Comparison of ENCODE assay signal across 7 cellular contexts in genomic region chr14:102541029-102541491, GRCh38. TPM values are rescaled to one million over a fixed set of nuclear protein-coding genes. Genes with fewer than 3 reads are reported as not detected.
DNase-seq lines count a peak whose midpoint lies in the region; ATAC-seq, FAIRE-seq and TF ChIP-seq lines count a peak whose summit lies in the region.
"Not testable (repeated sequence)": the region's sequence is repeated elsewhere in the genome, so short reads cannot be mapped to it uniquely, and the experiment has no call there.

No MANE protein-coding gene starts in this region.

- peak overlapping the region; percentile 91 for H4K91ac ChIP-seq in H1 (replicated peaks; ENCODE audit: insufficient read length, low read length)

- H3K18ac ChIP-seq in H1 (ENCODE audit: extremely low read depth, low read length) = not testable (repeated sequence)

- H2BK15ac ChIP-seq in H1 (ENCODE audit: low read length) = peak overlapping the region; percentile 11; the same call in 1 of the 2 replicates

- H3K9ac ChIP-seq in BLaER1 = peak overlapping the region; percentile 84
- H3K9ac ChIP-seq in astrocyte (ENCODE audit: low read length); H1 (replicated peaks in 1 of 4; ENCODE audit: extremely low read depth in 1 of 4, low read depth in 3 of 4, low read length in 3 of 4): not testable (repeated sequence)

- not testable (repeated sequence) for H4K20me1 ChIP-seq in BLaER1; astrocyte (ENCODE audit: insufficient read depth, low read length); H1 (replicated peaks in 1 of 2; ENCODE audit: control insufficient read depth in 1 of 2, insufficient read depth in 2 of 2, low read length in 2 of 2)

- not testable (repeated sequence) for H2BK120ac ChIP-seq in H1 (replicated peaks; ENCODE audit: low read depth, low read length)

- not testable (repeated sequence) for H3K23me2 ChIP-seq in H1 (ENCODE audit: low read depth, low read length)

- H3K4me3 ChIP-seq in BLaER1; HEK293 (ENCODE audit: low read depth, low read length); RWPE2 (ENCODE audit: severe bottlenecking); astrocyte (ENCODE audit: insufficient read depth, low read depth, low read length); H1 (ENCODE audit: extremely low read depth in 1 of 4, insufficient read depth in 2 of 4, low read depth in 3 of 4, low read length in 4 of 4): not testable (repeated sequence)

- H3K36me3 ChIP-seq in BLaER1; HEK293 (ENCODE audit: control insufficient read depth in 2 of 2, insufficient read depth in 1 of 2, low read length in 2 of 2); RWPE2 (ENCODE audit: low read depth); astrocyte (ENCODE audit: insufficient read depth, low read length); H1 (ENCODE audit: control insufficient read depth in 2 of 4, insufficient read depth in 4 of 4, low read length in 3 of 4): not testable (repeated sequence)

- H3K4me2 ChIP-seq in BLaER1 = peak overlapping the region; percentile 95
- not testable (repeated sequence) for H3K4me2 ChIP-seq in astrocyte (ENCODE audit: low read length); H1 (ENCODE audit: insufficient read depth in 1 of 2, low read depth in 2 of 2, low read length in 2 of 2)

- not testable (repeated sequence) for H4K8ac ChIP-seq in H1 (ENCODE audit: extremely low read depth, insufficient read depth, low read length)

- H3K79me1 ChIP-seq in H1 (ENCODE audit: low read depth, low read length) = not testable (repeated sequence)

- H2BK20ac ChIP-seq in H1 (ENCODE audit: low read length) = peak overlapping the region; percentile 24; the same call in 1 of the 2 replicates

- peaks cover 16% of the 10 kb centered on the region for H3K27me3 ChIP-seq in BLaER1
- H3K27me3 ChIP-seq in RWPE2 (ENCODE audit: insufficient read depth, poor library complexity, severe bottlenecking); H1 (replicated peaks in 1 of 4; ENCODE audit: control insufficient read depth in 3 of 4, extremely low read depth in 1 of 4, insufficient read depth in 3 of 4, low read length in 3 of 4): not testable (repeated sequence)
- peaks cover 16% of the 10 kb centered on the region for H3K27me3 ChIP-seq in astrocyte (ENCODE audit: insufficient read depth, low read length)

- not testable (repeated sequence) for H4K5ac ChIP-seq in H1 (ENCODE audit: insufficient read length, low read depth, low read length)

- not testable (repeated sequence) for H3K36me3 Mint-ChIP-seq in astrocyte (ENCODE audit: low read depth, unreplicated experiment); nephron (ENCODE audit: low read depth)

- peak; percentile 22; the same call in 2 of the 3 replicates for ATAC-seq in RWPE2 (ENCODE audit: low read depth)

- not testable (repeated sequence) for TF ChIP-seq EP300 in H1 (IDR thresholded peaks at IDR 0.05; ENCODE audit: borderline replicate concordance in 1 of 2, low read depth in 2 of 2, low read length in 2 of 2)

- H3K9me3 Mint-ChIP-seq in astrocyte (ENCODE audit: unreplicated experiment); nephron: not testable (repeated sequence)

- POLR2A ChIA-PET in HEK293 (lab: Yijun Ruan, JAX) = not testable (repeated sequence)
- POLR2A ChIA-PET in H1 (lab: Charles Lee; ENCODE audit: partially characterized antibody) = interaction anchor here (1.9 to 8.5 kb wide), 2 partner anchors 14 to 16 kb away, joined by 6 to 50 read pairs; no protein-coding TSS in a partner anchor

- not testable (repeated sequence) for H2BK5ac ChIP-seq in H1 (ENCODE audit: low read depth, low read length)

- not testable (repeated sequence) for H3K4me1 Mint-ChIP-seq in astrocyte (ENCODE audit: low read depth, unreplicated experiment)
- H3K4me1 Mint-ChIP-seq in nephron = peaks cover 31% of the 10 kb centered on the region

- H3K27ac ChIP-seq in BLaER1 = peak overlapping the region; percentile 97
- H3K27ac ChIP-seq in HEK293 (ENCODE audit: extremely low read depth, low read depth, low read length); RWPE2 (ENCODE audit: poor library complexity, severe bottlenecking); astrocyte (ENCODE audit: low read depth, low read length); H1 (ENCODE audit: low read depth, low read length): not testable (repeated sequence)

- WGBS in H1 (ENCODE audit: extremely low coverage in 1 of 2, insufficient coverage in 1 of 2, insufficient read length in 1 of 2, insufficient replicate concordance in 2 of 2, low coverage in 1 of 2, low lambda C conversion rate in 2 of 2, missing lambda C conversion rate in 1 of 2), 2 experiments = 94% methylated on average over 11 of the region's 14 CpGs; no CpG with 5 or more reads in 1 of the 2 experiments

- H2AK5ac ChIP-seq in H1 (ENCODE audit: low read depth, low read length) = not testable (repeated sequence)

- not testable (repeated sequence) for H3K23ac ChIP-seq in H1 (ENCODE audit: insufficient read length)

- not testable (repeated sequence) for H3K27ac Mint-ChIP-seq in astrocyte (ENCODE audit: unreplicated experiment)
- peak overlapping the region; percentile 90 to 98 (median 97) for H3K27ac Mint-ChIP-seq in nephron

- H3K4me1 ChIP-seq in BLaER1 = peaks cover 97% of the 10 kb centered on the region
- H3K4me1 ChIP-seq in HEK293 (ENCODE audit: control insufficient read depth, insufficient read depth, low read length) = peaks cover 12% of the 10 kb centered on the region
- peaks cover 15% of the 10 kb centered on the region for H3K4me1 ChIP-seq in RWPE2 (ENCODE audit: insufficient read depth, poor library complexity, severe bottlenecking)
- H3K4me1 ChIP-seq in astrocyte (ENCODE audit: insufficient read depth, low read length) = peaks cover 25% of the 10 kb centered on the region
- peaks cover 3 to 21% (median 14%) of the 10 kb centered on the region in 4 experiments for H3K4me1 ChIP-seq in H1 (replicated peaks in 1 of 4; ENCODE audit: control insufficient read depth in 3 of 4, insufficient read depth in 4 of 4, low read length in 3 of 4)

- not testable (repeated sequence) for H3K56ac ChIP-seq in H1 (replicated peaks; ENCODE audit: insufficient read length, low read depth, low read length)

- FAIRE-seq in astrocyte (lab: Jason Lieb, UNC); H1 (lab: Jason Lieb, UNC): not testable (repeated sequence)

- not testable (repeated sequence) for H3K14ac ChIP-seq in H1 (ENCODE audit: insufficient read length)

- peak overlapping the region; percentile 75 for H2AFZ ChIP-seq in astrocyte (ENCODE audit: low read depth, low read length)
- not testable (repeated sequence) for H2AFZ ChIP-seq in H1 (ENCODE audit: low read length)

- H3K4me3 Mint-ChIP-seq in astrocyte (ENCODE audit: unreplicated experiment) = not testable (repeated sequence)
- peak overlapping the region in 1 of 3 experiments; percentile 53 for H3K4me3 Mint-ChIP-seq in nephron

- TF ChIP-seq CTCF in HEK293 (tag by site-specific recombination; IDR thresholded peaks at IDR 0.05); RWPE2 (IDR thresholded peaks at IDR 0.05; ENCODE audit: poor library complexity, severe bottlenecking); astrocyte (IDR thresholded peaks at IDR 0.05; ENCODE audit: insufficient read depth, low read depth, low read length); H1 (IDR thresholded peaks at IDR 0.05; ENCODE audit: control extremely low read depth in 1 of 3, insufficient read depth in 1 of 3, low read depth in 1 of 3, low read length in 3 of 3); nephron (IDR thresholded peaks at IDR 0.05; ENCODE audit: unreplicated experiment in 3 of 3): not testable (repeated sequence)

- H3K79me2 ChIP-seq in astrocyte (ENCODE audit: insufficient read depth, low read length); H1 (ENCODE audit: control insufficient read depth in 1 of 2, insufficient read depth in 2 of 2, low read length in 2 of 2): not testable (repeated sequence)

- not testable (repeated sequence) for H3K4ac ChIP-seq in H1 (replicated peaks; ENCODE audit: insufficient read length, low read depth, low read length)

- TF ChIP-seq POLR2A in H1 (IDR thresholded peaks at IDR 0.05; ENCODE audit: control extremely low read depth in 1 of 2, low read depth in 2 of 2, low read length in 2 of 2) = not testable (repeated sequence)

- CTCF ChIA-PET in HEK293 (lab: Yijun Ruan, JAX) (interaction anchor here (0.6 to 0.8 kb wide), 2 partner anchors 16 to 658 kb away, joined by 3 read pairs; no protein-coding TSS in a partner anchor), H1 (lab: Charles Lee; ENCODE audit: partially characterized antibody) (interaction anchor here (1.0 to 3.7 kb wide), 8 partner anchors 13 to 54 kb away, joined by 3 to 15 read pairs (median 6); no protein-coding TSS in a partner anchor)

- H3K9me3 ChIP-seq in BLaER1; HEK293 (ENCODE audit: control insufficient read depth, insufficient read depth, low read depth, low read length); RWPE2 (ENCODE audit: severe bottlenecking); astrocyte (ENCODE audit: insufficient read depth, low read depth, low read length); H1 (ENCODE audit: insufficient read depth in 2 of 2, low read depth in 1 of 2, low read length in 1 of 2): not testable (repeated sequence)

- peaks cover 23% of the 10 kb centered on the region for H3K27me3 Mint-ChIP-seq in astrocyte (ENCODE audit: low read depth, unreplicated experiment)
- peaks cover 15% of the 10 kb centered on the region for H3K27me3 Mint-ChIP-seq in nephron (ENCODE audit: low read depth)

- not testable (repeated sequence) for TF ChIP-seq RAD21 in H1 (IDR thresholded peaks at IDR 0.05 in 1 of 2, conservative IDR thresholded peaks at IDR 0.05 in 1 of 2; ENCODE audit: low read depth in 2 of 2, low read length in 2 of 2)

- peak overlapping the region; percentile 10; the same call in 1 of the 2 replicates for H2BK12ac ChIP-seq in H1 (ENCODE audit: low read depth, low read length)

- DNase-seq in RWPE2 (ENCODE audit: low spot score); astrocyte (ENCODE audit: low read depth); H1 (ENCODE audit: low read depth in 1 of 2, low spot score in 2 of 2): not testable (repeated sequence)
- DNase-seq in islet precursor cell = peak; percentile 65

RNA-seq across cellular contexts. Expression of gene ANKRD9, which starts 31.5 kb away (rescaled TPM):
- 7.9 and 9.4 TPM in 2 replicates for total RNA-seq in astrocyte
- total RNA-seq in H1 (2021; fragmentation: NEBNext Ultra II Directional; extraction: Animal tissue kit (Norgen Biotek cat#: 25700)) = 35.0 and 37.0 TPM in 2 replicates
- 41.8 and 47.5 TPM in 2 replicates for polyA plus RNA-seq in H1 (2011; rRNA removed)
- polyA plus RNA-seq in H1 (2011; cell fraction: cytosol; rRNA removed) = 59.7 TPM
- polyA plus RNA-seq in H1 (2011; cell fraction: nucleus; rRNA removed) = 105 TPM
- 16.8 to 27.7 TPM (median 25.7 TPM) in 4 replicates for polyA plus RNA-seq in H1 (2012, experiment 1 of 2)
- polyA plus RNA-seq in H1 (2012, experiment 2 of 2) = 11.8 TPM
- 20.3 TPM for polyA plus RNA-seq in H1 (2013, experiment 1 of 2)
- 18.9 TPM for polyA plus RNA-seq in H1 (2013, experiment 2 of 2)
- 7.0 and 8.6 TPM in 2 replicates for polyA minus RNA-seq in H1 (2011; rRNA and poly(A)+ RNA removed)
- polyA minus RNA-seq in H1 (2011; cell fraction: cytosol; rRNA and poly(A)+ RNA removed) = 22.1 TPM
- polyA minus RNA-seq in H1 (2011; cell fraction: nucleus; rRNA and poly(A)+ RNA removed) = 26.5 TPM

RNA-seq across cellular contexts. Expression of gene RCOR1, which starts 51.4 kb away (rescaled TPM):
- total RNA-seq in astrocyte = 31.0 and 31.7 TPM in 2 replicates
- 23.1 and 26.3 TPM in 2 replicates for total RNA-seq in H1 (2021; fragmentation: NEBNext Ultra II Directional; extraction: Animal tissue kit (Norgen Biotek cat#: 25700))
- 8.6 and 12.3 TPM in 2 replicates for polyA plus RNA-seq in H1 (2011; rRNA removed)
- polyA plus RNA-seq in H1 (2011; cell fraction: cytosol; rRNA removed) = 9.7 TPM
- 8.9 TPM for polyA plus RNA-seq in H1 (2011; cell fraction: nucleus; rRNA removed)
- polyA plus RNA-seq in H1 (2012, experiment 1 of 2) = 10.0 to 14.7 TPM (median 12.8 TPM) in 4 replicates
- 2.3 TPM for polyA plus RNA-seq in H1 (2012, experiment 2 of 2)
- polyA plus RNA-seq in H1 (2013, experiment 1 of 2) = 11.1 TPM
- 11.7 TPM for polyA plus RNA-seq in H1 (2013, experiment 2 of 2)
- polyA minus RNA-seq in H1 (2011; rRNA and poly(A)+ RNA removed) = 18.2 and 19.2 TPM in 2 replicates
- polyA minus RNA-seq in H1 (2011; cell fraction: cytosol; rRNA and poly(A)+ RNA removed) = 14.6 TPM
- polyA minus RNA-seq in H1 (2011; cell fraction: nucleus; rRNA and poly(A)+ RNA removed) = 19.4 TPM
